ENCODE assay signal across 9 cellular contexts in genomic region chr14:37591311-37591940, GRCh38. TPM values are rescaled to one million over a fixed set of nuclear protein-coding genes. Genes with fewer than 3 reads are reported as not detected.
DNase-seq lines count a peak whose midpoint lies in the region; ATAC-seq and TF ChIP-seq lines count a peak whose summit lies in the region.
"Had no signal": no experiment of that assay in that cellular context is flagged by ENCODE, and none has a peak within 500 bp of the region (broad histone marks: within the 10 kb centered on the region; RNA-seq: fewer than 3 reads in every experiment).

No MANE protein-coding gene starts in this region.

- TF ChIP-seq CTCF in Calu3 (IDR thresholded peaks at IDR 0.05; ENCODE audit: unreplicated experiment) (peak; percentile 77), LNCaP clone FGC (IDR thresholded peaks at IDR 0.05; ENCODE audit: control insufficient read depth, extremely low read depth, insufficient read depth) (peak; percentile 36), astrocyte of the spinal cord (IDR thresholded peaks at IDR 0.05; ENCODE audit: low read depth, low read length) (peak; percentile 35), mucosa of descending colon (IDR thresholded peaks at IDR 0.05) (no peak)

- no peaks in the 10 kb centered on the region for H3K27me3 Mint-ChIP-seq in Calu3 (ENCODE audit: unreplicated experiment)

- H3K36me3 Mint-ChIP-seq in Calu3 (ENCODE audit: insufficient read depth, unreplicated experiment), result peaks cover 96% of the 10 kb centered on the region

- H3K36me3 ChIP-seq in mucosa of descending colon (ENCODE audit: low read depth), result peaks cover 4% of the 10 kb centered on the region

- ATAC-seq in mucosa of descending colon (peak; percentile 6), HG03521 (IDR thresholded peaks at IDR 0.05; ENCODE audit: unreplicated experiment) (no peak), HG03565 (IDR thresholded peaks at IDR 0.05; ENCODE audit: unreplicated experiment) (no peak)

- in situ Hi-C loops in astrocyte of the spinal cord (cut with HindIII; ENCODE audit: low sequenced_read_pairs), result no loop called here

- CTCF ChIA-PET in Calu3 (lab: Charles Lee), result interaction anchor here (0.6 to 1.5 kb wide), 5 partner anchors 29 to 345 kb away, joined by 3 to 13 read pairs (median 4); no protein-coding TSS in a partner anchor

- DNase-seq in Calu3 (peak; percentile 90), LNCaP clone FGC (ENCODE audit: low read depth) (no peak), astrocyte of the spinal cord (ENCODE audit: low read depth, low spot score) (no peak), mucosa of descending colon (peak; percentile 48 to 76 (median 76)), SW 1271 (lab: John Stamatoyannopoulos, UW) (no peak), SIG-M5 treated with dmso at 0.1 percent for 504 hours (lab: John Stamatoyannopoulos, UW; ENCODE audit: unreplicated experiment) (no peak)
- DNase-seq: SIG-M5 had no signal

- BruUV-seq in Calu3 (replicated peaks; lab: Mats Ljungman, UMichigan), result no TSS peak

- no peaks in the 10 kb centered on the region for H3K4me1 ChIP-seq in mucosa of descending colon (ENCODE audit: low read depth)

- H3K9me3 Mint-ChIP-seq in Calu3 (ENCODE audit: low read depth, unreplicated experiment), result no peaks in the 10 kb centered on the region

- H3K27ac Mint-ChIP-seq in Calu3 (ENCODE audit: unreplicated experiment), result peak overlapping the region; percentile 98

- H3K4me3 ChIP-seq in LNCaP clone FGC (ENCODE audit: low read depth, low read length) (peak overlapping the region; percentile 69), astrocyte of the spinal cord (ENCODE audit: low read depth, low read length) (peak overlapping the region; percentile 23), mucosa of descending colon (peak overlapping the region; percentile 54)

- intact Hi-C loops in Calu3 (cut with micrococcal nuclease; ENCODE audit: unreplicated experiment), result loop anchor here (2.0 kb wide), 1 partner anchor 171 kb away; no protein-coding TSS in a partner anchor
- intact Hi-C loops in mucosa of descending colon (cut with DNase I, micrococcal nuclease), result loop anchor here in 1 of 2 donors (10.0 kb wide), 1 partner anchor 347 kb away; no protein-coding TSS in a partner anchor

- no peaks in the 10 kb centered on the region for H3K4me1 Mint-ChIP-seq in Calu3 (ENCODE audit: low read depth, unreplicated experiment)

- H3K9me3 ChIP-seq in mucosa of descending colon, result no peaks in the 10 kb centered on the region

- peak overlapping the region; percentile 81 for H3K4me3 Mint-ChIP-seq in Calu3 (ENCODE audit: low read depth, unreplicated experiment)

RNA-seq across cellular contexts. Expression of gene FOXA1, which starts 3.6 kb away (rescaled TPM):
- total RNA-seq in Calu3 (2022) (108 and 131 TPM in 2 replicates), mucosa of descending colon (10 to 100 TPM; 21.1 to 73.3 (median 64.5) TPM)

RNA-seq across cellular contexts. Expression of gene TTC6, which starts 4.0 kb away (rescaled TPM):
- total RNA-seq in Calu3 (2022), result 13.4 and 13.8 TPM in 2 replicates
- 1 to 10 TPM; 1.7 to 9.2 (median 4.8) TPM for total RNA-seq in mucosa of descending colon

Comparison
In these comparisons a context has a peak if more than half of its experiments do, and no peak if none do; other contexts are left out.
1. DNase-seq: peak in Calu3 (single experiment) and mucosa of descending colon (3 of 3); none in LNCaP clone FGC (single experiment), astrocyte of the spinal cord (single experiment), SW 1271 (0 of 2) and SIG-M5 treated with dmso at 0.1 percent for 504 hours (single experiment).
2. Peak in every context shown above with its lines, with median percentiles within 50 percentile points of each other: H3K4me3 ChIP-seq.